ENCODE assay signal across 27 cellular contexts in genomic region chr20:42855896-42856295, GRCh38.
"Had no signal": no experiment of that assay in that cellular context is flagged by ENCODE, and none has a peak within 500 bp of the region (broad histone marks: within the 10 kb centered on the region; RNA-seq: fewer than 3 reads in every experiment).

No MANE protein-coding gene starts in this region.

- H3K27ac ChIP-seq: colonic mucosa, epithelial cell of prostate, esophagus squamous epithelium, gastrocnemius medialis, heart right ventricle, left lung, lower lobe of right lung had no signal

- DNase-seq: colonic mucosa; cortex of kidney; effector CD8-positive, alpha-beta T cell; effector memory CD8-positive, alpha-beta T cell; endodermal cell; erythroblast; esophagus squamous epithelium; foreskin fibroblast; foreskin melanocyte; gastrocnemius medialis; glutamatergic neuron; heart right ventricle; hippocampal formation; left cardiac atrium; left lung; left ventricle myocardium superior; lower lobe of right lung; mesenchymal stem cell; mucosa of descending colon; naive B cell had no signal

- H3K4me3 ChIP-seq: colonic mucosa, esophagus squamous epithelium, gastrocnemius medialis, heart right ventricle, left lung, lower lobe of right lung, mucosa of descending colon had no signal

- H3K27me3 Mint-ChIP-seq: dendritic cell treated with granulocyte-macrophage colony-stimulating factor and Interleukin-4, amounts not matched to agents 40 ng/mL and 50 ng/mL, for 4 days; effector memory CD8-positive, alpha-beta T cell; naive B cell had no signal

- H3K4me1 Mint-ChIP-seq: mesothelial cell of epicardium, naive B cell had no signal

- H3K36me3 Mint-ChIP-seq: mesothelial cell of epicardium, naive B cell had no signal

- H3K9me3 ChIP-seq: colonic mucosa, esophagus squamous epithelium, gastrocnemius medialis, heart right ventricle, left lung, lower lobe of right lung, mucosa of descending colon had no signal

- H3K36me3 ChIP-seq: colonic mucosa, esophagus squamous epithelium, gastrocnemius medialis, heart right ventricle, left lung, lower lobe of right lung had no signal

- H3K4me1 ChIP-seq: colonic mucosa, esophagus squamous epithelium, gastrocnemius medialis, heart right ventricle, left lung, lower lobe of right lung had no signal

- ATAC-seq: effector memory CD8-positive, alpha-beta T cell; esophagus mucosa; gastrocnemius medialis; heart right ventricle; left cardiac atrium; left lung; left ventricle myocardium superior; lower lobe of right lung; mucosa of descending colon had no signal

- H3K27ac Mint-ChIP-seq: dendritic cell treated with granulocyte-macrophage colony-stimulating factor and Interleukin-4, amounts not matched to agents 40 ng/mL and 50 ng/mL, for 4 days; effector memory CD8-positive, alpha-beta T cell; endodermal cell; mesothelial cell of epicardium; naive B cell had no signal

- H3K4me3 Mint-ChIP-seq: dendritic cell treated with granulocyte-macrophage colony-stimulating factor and Interleukin-4, amounts not matched to agents 40 ng/mL and 50 ng/mL, for 4 days; effector memory CD8-positive, alpha-beta T cell; endodermal cell; mesothelial cell of epicardium; naive B cell had no signal

- FAIRE-seq: endometrium, islet of Langerhans, keratinocyte had no signal

- H3K27me3 ChIP-seq: colonic mucosa, gastrocnemius medialis, left lung had no signal

- H3K9me3 Mint-ChIP-seq: endodermal cell had no signal
